Comparison of ENCODE assay signal across 1 cellular context in genomic region chr6:14039038-14039437, GRCh38.
TF ChIP-seq lines count a peak whose summit lies in the region.

No MANE protein-coding gene starts in this region.

TF ChIP-seq in K562, 482 proteins besides CTCF, POLR2A, EP300 and RAD21 (continued from another document and continues in another):
- TF ChIP-seq NFIC (IDR thresholded peaks at IDR 0.05) (peak; percentile 68), MXI1 (IDR thresholded peaks at IDR 0.05; ENCODE audit: low read depth, low read length) (peak; percentile 58; the same call in 1 of the 2 replicates), PBX2 (CRISPR knock-in tag; IDR thresholded peaks at IDR 0.05; ENCODE audit: low read depth) (no peak), PBX2 (tag; conservative IDR thresholded peaks at IDR 0.05; ENCODE audit: low read depth) (no peak), HNRNPUL1 (IDR thresholded peaks at IDR 0.05; ENCODE audit: low read length) (no peak), ARID2 (IDR thresholded peaks at IDR 0.05) (no peak), TOE1 (IDR thresholded peaks at IDR 0.05; ENCODE audit: borderline replicate concordance) (no peak), TOE1 (CRISPR knock-in tag; IDR thresholded peaks at IDR 0.05; ENCODE audit: borderline replicate concordance, low read depth) (no peak), RCOR1 (IDR thresholded peaks at IDR 0.05; ENCODE audit: borderline replicate concordance in 1 of 2, low read depth in 2 of 2, low read length in 2 of 2) (peak; percentile 94 to 99), ZNF184 (CRISPR knock-in tag; IDR thresholded peaks at IDR 0.05) (no peak), TCF3 (CRISPR knock-in tag; IDR thresholded peaks at IDR 0.05) (peak; percentile 97), MTA3 (IDR thresholded peaks at IDR 0.05; ENCODE audit: borderline replicate concordance) (no peak; the same call in 1 of the 2 replicates), SMARCA4 (IDR thresholded peaks at IDR 0.05) (peak; percentile 95), MYC (IDR thresholded peaks at IDR 0.05; ENCODE audit: low read depth, low read length) (0 out of 2 replicates have a peak, but pooled peaks have one; percentile 19), MYC (CRISPR knock-in tag; IDR thresholded peaks at IDR 0.05; ENCODE audit: borderline replicate concordance, low read depth) (no peak), MITF (IDR thresholded peaks at IDR 0.05) (0 out of 2 replicates have a peak, but pooled peaks have one; percentile 19), FOXK2 (conservative IDR thresholded peaks at IDR 0.05 in 1 of 2, IDR thresholded peaks at IDR 0.05 in 1 of 2; ENCODE audit: low read depth in 2 of 2) (no peak), NCOR1 (IDR thresholded peaks at IDR 0.05) (peak; percentile 90), SMARCC2 (IDR thresholded peaks at IDR 0.05; ENCODE audit: low read depth) (peak; percentile 90), ZNF165 (CRISPR knock-in tag; IDR thresholded peaks at IDR 0.05; ENCODE audit: borderline replicate concordance) (no peak), CBX3 (IDR thresholded peaks at IDR 0.05; ENCODE audit: borderline replicate concordance in 1 of 2, low read length in 2 of 2) (peak in 1 of 2 experiments; percentile 77; a peak in 1 of 3 replicates), CTBP1 (IDR thresholded peaks at IDR 0.05; ENCODE audit: borderline replicate concordance) (peak; percentile 97), MBD2 (IDR thresholded peaks at IDR 0.05; ENCODE audit: borderline replicate concordance, low read depth) (0 out of 2 replicates have a peak, but pooled peaks have one; percentile 33), ZNF217 (CRISPR knock-in tag; IDR thresholded peaks at IDR 0.05) (no peak), CEBPZ (IDR thresholded peaks at IDR 0.05; ENCODE audit: borderline replicate concordance, low read depth, low read length) (no peak), CCNT2 (IDR thresholded peaks at IDR 0.05; ENCODE audit: borderline replicate concordance, extremely low read depth, insufficient read length, low read depth, low read length) (peak; percentile 71), CXXC5 (CRISPR knock-in tag; IDR thresholded peaks at IDR 0.05) (no peak), BDP1 (IDR thresholded peaks at IDR 0.05; ENCODE audit: insufficient read depth, insufficient read length) (no peak), LEF1 (IDR thresholded peaks at IDR 0.05) (peak; percentile 70; the same call in 1 of the 2 replicates), FOXM1 (IDR thresholded peaks at IDR 0.05; ENCODE audit: low read depth) (peak; percentile 72), FOXM1 (CRISPR knock-in tag; IDR thresholded peaks at IDR 0.05; ENCODE audit: low read depth) (no peak), BHLHE40 (IDR thresholded peaks at IDR 0.05; ENCODE audit: low read length) (peak; percentile 95), FOSL1 (tag; conservative IDR thresholded peaks at IDR 0.05) (peak; percentile 78), TEAD4 (IDR thresholded peaks at IDR 0.05; ENCODE audit: low read length) (peak; percentile 95), TEAD4 (CRISPR knock-in tag; IDR thresholded peaks at IDR 0.05; ENCODE audit: borderline replicate concordance) (no peak), HDAC2 (IDR thresholded peaks at IDR 0.05) (peak; percentile 97), ZNF780A (CRISPR knock-in tag; IDR thresholded peaks at IDR 0.05) (no peak), ZBTB5 (IDR thresholded peaks at IDR 0.05) (no peak), RBFOX2 (IDR thresholded peaks at IDR 0.05; ENCODE audit: low read depth, low read length) (no peak), KDM1A (IDR thresholded peaks at IDR 0.05) (peak; percentile 98), SMARCE1 (IDR thresholded peaks at IDR 0.05) (peak; percentile 90), CBFA2T2 (conservative IDR thresholded peaks at IDR 0.05) (peak; percentile 87), SMARCB1 (IDR thresholded peaks at IDR 0.05; ENCODE audit: insufficient read length, low read depth) (no peak), ZNF644 (tag; IDR thresholded peaks at IDR 0.05; ENCODE audit: low read depth) (peak; percentile 50; the same call in 1 of the 2 replicates), ATF1 (CRISPR knock-in tag; IDR thresholded peaks at IDR 0.05) (no peak), ATF1 (tag; IDR thresholded peaks at IDR 0.05) (peak; percentile 57), C11orf30 (IDR thresholded peaks at IDR 0.05; ENCODE audit: low read depth) (peak; percentile 57; the same call in 1 of the 2 replicates), MAFG (tag; conservative IDR thresholded peaks at IDR 0.05) (peak; percentile 40; the same call in 1 of the 2 replicates), RBM39 (optimal IDR thresholded peaks at IDR 0.05; ENCODE audit: low read depth, low read length) (no peak), ETV6 (IDR thresholded peaks at IDR 0.05; ENCODE audit: borderline replicate concordance in 1 of 2, low read depth in 2 of 2, low read length in 1 of 2) (no peak), ETV6 (CRISPR knock-in tag; IDR thresholded peaks at IDR 0.05; ENCODE audit: borderline replicate concordance) (no peak), NFE2 (IDR thresholded peaks at IDR 0.05; ENCODE audit: low read depth) (peak; percentile 75), KLF16 (IDR thresholded peaks at IDR 0.05) (peak; percentile 89), CC2D1A (IDR thresholded peaks at IDR 0.05) (no peak)
- TF ChIP-seq, protein P1, sequence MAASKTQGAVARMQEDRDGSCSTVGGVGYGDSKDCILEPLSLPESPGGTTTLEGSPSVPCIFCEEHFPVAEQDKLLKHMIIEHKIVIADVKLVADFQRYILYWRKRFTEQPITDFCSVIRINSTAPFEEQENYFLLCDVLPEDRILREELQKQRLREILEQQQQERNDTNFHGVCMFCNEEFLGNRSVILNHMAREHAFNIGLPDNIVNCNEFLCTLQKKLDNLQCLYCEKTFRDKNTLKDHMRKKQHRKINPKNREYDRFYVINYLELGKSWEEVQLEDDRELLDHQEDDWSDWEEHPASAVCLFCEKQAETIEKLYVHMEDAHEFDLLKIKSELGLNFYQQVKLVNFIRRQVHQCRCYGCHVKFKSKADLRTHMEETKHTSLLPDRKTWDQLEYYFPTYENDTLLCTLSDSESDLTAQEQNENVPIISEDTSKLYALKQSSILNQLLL (CRISPR knock-in tag; IDR thresholded peaks at IDR 0.05; ENCODE audit: borderline replicate concordance): no peak
- TF ChIP-seq, protein P2, sequence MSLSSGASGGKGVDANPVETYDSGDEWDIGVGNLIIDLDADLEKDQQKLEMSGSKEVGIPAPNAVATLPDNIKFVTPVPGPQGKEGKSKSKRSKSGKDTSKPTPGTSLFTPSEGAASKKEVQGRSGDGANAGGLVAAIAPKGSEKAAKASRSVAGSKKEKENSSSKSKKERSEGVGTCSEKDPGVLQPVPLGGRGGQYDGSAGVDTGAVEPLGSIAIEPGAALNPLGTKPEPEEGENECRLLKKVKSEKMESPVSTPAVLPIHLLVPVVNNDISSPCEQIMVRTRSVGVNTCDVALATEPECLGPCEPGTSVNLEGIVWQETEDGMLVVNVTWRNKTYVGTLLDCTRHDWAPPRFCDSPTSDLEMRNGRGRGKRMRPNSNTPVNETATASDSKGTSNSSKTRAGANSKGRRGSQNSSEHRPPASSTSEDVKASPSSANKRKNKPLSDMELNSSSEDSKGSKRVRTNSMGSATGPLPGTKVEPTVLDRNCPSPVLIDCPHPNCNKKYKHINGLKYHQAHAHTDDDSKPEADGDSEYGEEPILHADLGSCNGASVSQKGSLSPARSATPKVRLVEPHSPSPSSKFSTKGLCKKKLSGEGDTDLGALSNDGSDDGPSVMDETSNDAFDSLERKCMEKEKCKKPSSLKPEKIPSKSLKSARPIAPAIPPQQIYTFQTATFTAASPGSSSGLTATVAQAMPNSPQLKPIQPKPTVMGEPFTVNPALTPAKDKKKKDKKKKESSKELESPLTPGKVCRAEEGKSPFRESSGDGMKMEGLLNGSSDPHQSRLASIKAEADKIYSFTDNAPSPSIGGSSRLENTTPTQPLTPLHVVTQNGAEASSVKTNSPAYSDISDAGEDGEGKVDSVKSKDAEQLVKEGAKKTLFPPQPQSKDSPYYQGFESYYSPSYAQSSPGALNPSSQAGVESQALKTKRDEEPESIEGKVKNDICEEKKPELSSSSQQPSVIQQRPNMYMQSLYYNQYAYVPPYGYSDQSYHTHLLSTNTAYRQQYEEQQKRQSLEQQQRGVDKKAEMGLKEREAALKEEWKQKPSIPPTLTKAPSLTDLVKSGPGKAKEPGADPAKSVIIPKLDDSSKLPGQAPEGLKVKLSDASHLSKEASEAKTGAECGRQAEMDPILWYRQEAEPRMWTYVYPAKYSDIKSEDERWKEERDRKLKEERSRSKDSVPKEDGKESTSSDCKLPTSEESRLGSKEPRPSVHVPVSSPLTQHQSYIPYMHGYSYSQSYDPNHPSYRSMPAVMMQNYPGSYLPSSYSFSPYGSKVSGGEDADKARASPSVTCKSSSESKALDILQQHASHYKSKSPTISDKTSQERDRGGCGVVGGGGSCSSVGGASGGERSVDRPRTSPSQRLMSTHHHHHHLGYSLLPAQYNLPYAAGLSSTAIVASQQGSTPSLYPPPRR (CRISPR knock-in tag; IDR thresholded peaks at IDR 0.05; ENCODE audit: borderline replicate concordance): no peak
- TF ChIP-seq, protein P3, sequence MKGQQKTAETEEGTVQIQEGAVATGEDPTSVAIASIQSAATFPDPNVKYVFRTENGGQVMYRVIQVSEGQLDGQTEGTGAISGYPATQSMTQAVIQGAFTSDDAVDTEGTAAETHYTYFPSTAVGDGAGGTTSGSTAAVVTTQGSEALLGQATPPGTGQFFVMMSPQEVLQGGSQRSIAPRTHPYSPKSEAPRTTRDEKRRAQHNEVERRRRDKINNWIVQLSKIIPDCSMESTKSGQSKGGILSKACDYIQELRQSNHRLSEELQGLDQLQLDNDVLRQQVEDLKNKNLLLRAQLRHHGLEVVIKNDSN (CRISPR knock-in tag; IDR thresholded peaks at IDR 0.05): no peak
